1 cellular context compared by ENCODE assay signal in the genomic region with DNA sequence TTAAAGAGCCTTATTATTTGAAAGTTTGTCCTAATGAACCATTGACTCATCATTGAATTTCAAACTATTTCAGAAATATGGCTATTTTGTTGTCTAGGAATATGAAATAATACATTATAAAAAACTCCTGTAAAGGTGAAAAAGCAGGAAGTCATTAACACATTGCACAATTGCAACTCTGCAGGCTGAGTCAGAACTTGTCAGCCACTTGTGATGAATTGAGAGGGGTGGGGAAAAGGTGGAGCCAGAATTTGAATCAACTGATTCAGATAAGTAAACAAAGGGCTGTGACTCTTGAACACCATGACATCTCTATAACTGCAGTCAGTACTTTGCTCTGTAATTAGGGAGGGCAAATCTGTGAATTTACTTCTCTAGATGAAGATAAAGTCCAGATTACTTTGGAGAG.
TF ChIP-seq lines count a peak whose summit lies in the region.

No MANE protein-coding gene starts in this region.

TF ChIP-seq in HepG2, 621 proteins besides CTCF, POLR2A, EP300 and RAD21 (continued from another document and continues in another):
- TF ChIP-seq, protein P1, sequence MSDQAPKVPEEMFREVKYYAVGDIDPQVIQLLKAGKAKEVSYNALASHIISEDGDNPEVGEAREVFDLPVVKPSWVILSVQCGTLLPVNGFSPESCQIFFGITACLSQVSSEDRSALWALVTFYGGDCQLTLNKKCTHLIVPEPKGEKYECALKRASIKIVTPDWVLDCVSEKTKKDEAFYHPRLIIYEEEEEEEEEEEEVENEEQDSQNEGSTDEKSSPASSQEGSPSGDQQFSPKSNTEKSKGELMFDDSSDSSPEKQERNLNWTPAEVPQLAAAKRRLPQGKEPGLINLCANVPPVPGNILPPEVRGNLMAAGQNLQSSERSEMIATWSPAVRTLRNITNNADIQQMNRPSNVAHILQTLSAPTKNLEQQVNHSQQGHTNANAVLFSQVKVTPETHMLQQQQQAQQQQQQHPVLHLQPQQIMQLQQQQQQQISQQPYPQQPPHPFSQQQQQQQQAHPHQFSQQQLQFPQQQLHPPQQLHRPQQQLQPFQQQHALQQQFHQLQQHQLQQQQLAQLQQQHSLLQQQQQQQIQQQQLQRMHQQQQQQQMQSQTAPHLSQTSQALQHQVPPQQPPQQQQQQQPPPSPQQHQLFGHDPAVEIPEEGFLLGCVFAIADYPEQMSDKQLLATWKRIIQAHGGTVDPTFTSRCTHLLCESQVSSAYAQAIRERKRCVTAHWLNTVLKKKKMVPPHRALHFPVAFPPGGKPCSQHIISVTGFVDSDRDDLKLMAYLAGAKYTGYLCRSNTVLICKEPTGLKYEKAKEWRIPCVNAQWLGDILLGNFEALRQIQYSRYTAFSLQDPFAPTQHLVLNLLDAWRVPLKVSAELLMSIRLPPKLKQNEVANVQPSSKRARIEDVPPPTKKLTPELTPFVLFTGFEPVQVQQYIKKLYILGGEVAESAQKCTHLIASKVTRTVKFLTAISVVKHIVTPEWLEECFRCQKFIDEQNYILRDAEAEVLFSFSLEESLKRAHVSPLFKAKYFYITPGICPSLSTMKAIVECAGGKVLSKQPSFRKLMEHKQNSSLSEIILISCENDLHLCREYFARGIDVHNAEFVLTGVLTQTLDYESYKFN (CRISPR knock-in tag; conservative IDR thresholded peaks at IDR 0.05) = peak; percentile 63
- TF ChIP-seq NFYC (CRISPR knock-in tag; IDR thresholded peaks at IDR 0.05) (peak; percentile 38; the same call in 1 of the 2 replicates), SETDB1 (CRISPR knock-in tag; IDR thresholded peaks at IDR 0.05; ENCODE audit: borderline replicate concordance) (no peak), SOX5 (CRISPR knock-in tag; IDR thresholded peaks at IDR 0.05; ENCODE audit: borderline replicate concordance) (peak; percentile 62; the same call in 1 of the 2 replicates), MYC (CRISPR knock-in tag; IDR thresholded peaks at IDR 0.05; ENCODE audit: borderline replicate concordance) (no peak), HOXD1 (CRISPR knock-in tag; IDR thresholded peaks at IDR 0.05) (peak; percentile 98), ZNF20 (CRISPR knock-in tag; IDR thresholded peaks at IDR 0.05) (no peak), SAP130 (CRISPR knock-in tag; IDR thresholded peaks at IDR 0.05; ENCODE audit: low read depth) (peak; percentile 79), HES4 (CRISPR knock-in tag; IDR thresholded peaks at IDR 0.05; ENCODE audit: borderline replicate concordance) (no peak), HOXA5 (CRISPR knock-in tag; IDR thresholded peaks at IDR 0.05) (peak; percentile 99), ZNF101 (CRISPR knock-in tag; IDR thresholded peaks at IDR 0.05; ENCODE audit: borderline replicate concordance, low read depth) (no peak), PHF8 (CRISPR knock-in tag; IDR thresholded peaks at IDR 0.05) (no peak), ZNF232 (CRISPR knock-in tag; IDR thresholded peaks at IDR 0.05; ENCODE audit: borderline replicate concordance) (no peak), FOXP1 (IDR thresholded peaks at IDR 0.05) (no peak), FOXP1 (CRISPR knock-in tag; IDR thresholded peaks at IDR 0.05) (peak; percentile 66; the same call in 1 of the 2 replicates), NCOA2 (CRISPR knock-in tag; IDR thresholded peaks at IDR 0.05) (peak; percentile 41; the same call in 1 of the 2 replicates), SALL2 (CRISPR knock-in tag; IDR thresholded peaks at IDR 0.05) (no peak), ZNF264 (CRISPR knock-in tag; IDR thresholded peaks at IDR 0.05) (0 out of 2 replicates have a peak, but pooled peaks have one; percentile 12), MED1 (CRISPR knock-in tag; IDR thresholded peaks at IDR 0.05) (0 out of 2 replicates have a peak, but pooled peaks have one; percentile 40), HDAC2 (CRISPR knock-in tag; IDR thresholded peaks at IDR 0.05) (peak; percentile 61), PHF5A (CRISPR knock-in tag; IDR thresholded peaks at IDR 0.05; ENCODE audit: low read depth, unreplicated experiment) (peak; percentile 38), ELF3 (CRISPR knock-in tag; IDR thresholded peaks at IDR 0.05) (peak; percentile 94), ZNF292 (CRISPR knock-in tag; IDR thresholded peaks at IDR 0.05; ENCODE audit: borderline replicate concordance, low read depth) (no peak), ZNF772 (CRISPR knock-in tag; IDR thresholded peaks at IDR 0.05) (no peak)
- TF ChIP-seq, protein P2, sequence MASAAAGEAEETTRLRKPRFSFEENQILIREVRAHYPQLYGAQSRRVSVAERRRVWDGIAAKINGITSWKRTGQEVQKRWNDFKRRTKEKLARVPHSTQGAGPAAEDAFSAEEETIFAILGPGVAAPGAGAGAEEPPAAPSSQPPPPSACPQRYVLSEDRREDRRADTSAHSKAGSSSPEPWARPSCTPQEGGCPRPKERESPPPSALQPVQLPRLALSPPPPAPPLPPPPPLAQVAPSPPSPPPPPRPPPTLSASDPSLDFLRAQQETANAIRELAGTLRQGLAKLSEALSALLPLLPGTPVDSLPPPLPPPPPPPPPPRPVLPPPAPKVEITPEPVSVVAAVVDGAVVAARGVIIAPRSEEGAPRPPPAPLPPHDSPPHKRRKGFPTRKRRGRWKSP (CRISPR knock-in tag; IDR thresholded peaks at IDR 0.05) = no peak
- TF ChIP-seq, protein P3, sequence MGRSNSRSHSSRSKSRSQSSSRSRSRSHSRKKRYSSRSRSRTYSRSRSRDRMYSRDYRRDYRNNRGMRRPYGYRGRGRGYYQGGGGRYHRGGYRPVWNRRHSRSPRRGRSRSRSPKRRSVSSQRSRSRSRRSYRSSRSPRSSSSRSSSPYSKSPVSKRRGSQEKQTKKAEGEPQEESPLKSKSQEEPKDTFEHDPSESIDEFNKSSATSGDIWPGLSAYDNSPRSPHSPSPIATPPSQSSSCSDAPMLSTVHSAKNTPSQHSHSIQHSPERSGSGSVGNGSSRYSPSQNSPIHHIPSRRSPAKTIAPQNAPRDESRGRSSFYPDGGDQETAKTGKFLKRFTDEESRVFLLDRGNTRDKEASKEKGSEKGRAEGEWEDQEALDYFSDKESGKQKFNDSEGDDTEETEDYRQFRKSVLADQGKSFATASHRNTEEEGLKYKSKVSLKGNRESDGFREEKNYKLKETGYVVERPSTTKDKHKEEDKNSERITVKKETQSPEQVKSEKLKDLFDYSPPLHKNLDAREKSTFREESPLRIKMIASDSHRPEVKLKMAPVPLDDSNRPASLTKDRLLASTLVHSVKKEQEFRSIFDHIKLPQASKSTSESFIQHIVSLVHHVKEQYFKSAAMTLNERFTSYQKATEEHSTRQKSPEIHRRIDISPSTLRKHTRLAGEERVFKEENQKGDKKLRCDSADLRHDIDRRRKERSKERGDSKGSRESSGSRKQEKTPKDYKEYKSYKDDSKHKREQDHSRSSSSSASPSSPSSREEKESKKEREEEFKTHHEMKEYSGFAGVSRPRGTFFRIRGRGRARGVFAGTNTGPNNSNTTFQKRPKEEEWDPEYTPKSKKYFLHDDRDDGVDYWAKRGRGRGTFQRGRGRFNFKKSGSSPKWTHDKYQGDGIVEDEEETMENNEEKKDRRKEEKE (IDR thresholded peaks at IDR 0.05) = no peak
- TF ChIP-seq, protein P4, sequence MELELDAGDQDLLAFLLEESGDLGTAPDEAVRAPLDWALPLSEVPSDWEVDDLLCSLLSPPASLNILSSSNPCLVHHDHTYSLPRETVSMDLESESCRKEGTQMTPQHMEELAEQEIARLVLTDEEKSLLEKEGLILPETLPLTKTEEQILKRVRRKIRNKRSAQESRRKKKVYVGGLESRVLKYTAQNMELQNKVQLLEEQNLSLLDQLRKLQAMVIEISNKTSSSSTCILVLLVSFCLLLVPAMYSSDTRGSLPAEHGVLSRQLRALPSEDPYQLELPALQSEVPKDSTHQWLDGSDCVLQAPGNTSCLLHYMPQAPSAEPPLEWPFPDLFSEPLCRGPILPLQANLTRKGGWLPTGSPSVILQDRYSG (CRISPR knock-in tag; IDR thresholded peaks at IDR 0.05) = no peak
- TF ChIP-seq, protein P5, sequence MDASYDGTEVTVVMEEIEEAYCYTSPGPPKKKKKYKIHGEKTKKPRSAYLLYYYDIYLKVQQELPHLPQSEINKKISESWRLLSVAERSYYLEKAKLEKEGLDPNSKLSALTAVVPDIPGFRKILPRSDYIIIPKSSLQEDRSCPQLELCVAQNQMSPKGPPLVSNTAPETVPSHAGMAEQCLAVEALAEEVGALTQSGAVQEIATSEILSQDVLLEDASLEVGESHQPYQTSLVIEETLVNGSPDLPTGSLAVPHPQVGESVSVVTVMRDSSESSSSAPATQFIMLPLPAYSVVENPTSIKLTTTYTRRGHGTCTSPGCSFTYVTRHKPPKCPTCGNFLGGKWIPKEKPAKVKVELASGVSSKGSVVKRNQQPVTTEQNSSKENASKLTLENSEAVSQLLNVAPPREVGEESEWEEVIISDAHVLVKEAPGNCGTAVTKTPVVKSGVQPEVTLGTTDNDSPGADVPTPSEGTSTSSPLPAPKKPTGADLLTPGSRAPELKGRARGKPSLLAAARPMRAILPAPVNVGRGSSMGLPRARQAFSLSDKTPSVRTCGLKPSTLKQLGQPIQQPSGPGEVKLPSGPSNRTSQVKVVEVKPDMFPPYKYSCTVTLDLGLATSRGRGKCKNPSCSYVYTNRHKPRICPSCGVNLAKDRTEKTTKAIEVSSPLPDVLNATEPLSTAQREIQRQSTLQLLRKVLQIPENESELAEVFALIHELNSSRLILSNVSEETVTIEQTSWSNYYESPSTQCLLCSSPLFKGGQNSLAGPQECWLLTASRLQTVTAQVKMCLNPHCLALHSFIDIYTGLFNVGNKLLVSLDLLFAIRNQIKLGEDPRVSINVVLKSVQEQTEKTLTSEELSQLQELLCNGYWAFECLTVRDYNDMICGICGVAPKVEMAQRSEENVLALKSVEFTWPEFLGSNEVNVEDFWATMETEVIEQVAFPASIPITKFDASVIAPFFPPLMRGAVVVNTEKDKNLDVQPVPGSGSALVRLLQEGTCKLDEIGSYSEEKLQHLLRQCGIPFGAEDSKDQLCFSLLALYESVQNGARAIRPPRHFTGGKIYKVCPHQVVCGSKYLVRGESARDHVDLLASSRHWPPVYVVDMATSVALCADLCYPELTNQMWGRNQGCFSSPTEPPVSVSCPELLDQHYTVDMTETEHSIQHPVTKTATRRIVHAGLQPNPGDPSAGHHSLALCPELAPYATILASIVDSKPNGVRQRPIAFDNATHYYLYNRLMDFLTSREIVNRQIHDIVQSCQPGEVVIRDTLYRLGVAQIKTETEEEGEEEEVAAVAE (CRISPR knock-in tag; IDR thresholded peaks at IDR 0.05; ENCODE audit: borderline replicate concordance) = no peak
- TF ChIP-seq, protein P6, sequence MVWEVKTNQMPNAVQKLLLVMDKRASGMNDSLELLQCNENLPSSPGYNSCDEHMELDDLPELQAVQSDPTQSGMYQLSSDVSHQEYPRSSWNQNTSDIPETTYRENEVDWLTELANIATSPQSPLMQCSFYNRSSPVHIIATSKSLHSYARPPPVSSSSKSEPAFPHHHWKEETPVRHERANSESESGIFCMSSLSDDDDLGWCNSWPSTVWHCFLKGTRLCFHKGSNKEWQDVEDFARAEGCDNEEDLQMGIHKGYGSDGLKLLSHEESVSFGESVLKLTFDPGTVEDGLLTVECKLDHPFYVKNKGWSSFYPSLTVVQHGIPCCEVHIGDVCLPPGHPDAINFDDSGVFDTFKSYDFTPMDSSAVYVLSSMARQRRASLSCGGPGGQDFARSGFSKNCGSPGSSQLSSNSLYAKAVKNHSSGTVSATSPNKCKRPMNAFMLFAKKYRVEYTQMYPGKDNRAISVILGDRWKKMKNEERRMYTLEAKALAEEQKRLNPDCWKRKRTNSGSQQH (CRISPR knock-in tag; IDR thresholded peaks at IDR 0.05; ENCODE audit: low read depth) = no peak
- TF ChIP-seq, protein P7, sequence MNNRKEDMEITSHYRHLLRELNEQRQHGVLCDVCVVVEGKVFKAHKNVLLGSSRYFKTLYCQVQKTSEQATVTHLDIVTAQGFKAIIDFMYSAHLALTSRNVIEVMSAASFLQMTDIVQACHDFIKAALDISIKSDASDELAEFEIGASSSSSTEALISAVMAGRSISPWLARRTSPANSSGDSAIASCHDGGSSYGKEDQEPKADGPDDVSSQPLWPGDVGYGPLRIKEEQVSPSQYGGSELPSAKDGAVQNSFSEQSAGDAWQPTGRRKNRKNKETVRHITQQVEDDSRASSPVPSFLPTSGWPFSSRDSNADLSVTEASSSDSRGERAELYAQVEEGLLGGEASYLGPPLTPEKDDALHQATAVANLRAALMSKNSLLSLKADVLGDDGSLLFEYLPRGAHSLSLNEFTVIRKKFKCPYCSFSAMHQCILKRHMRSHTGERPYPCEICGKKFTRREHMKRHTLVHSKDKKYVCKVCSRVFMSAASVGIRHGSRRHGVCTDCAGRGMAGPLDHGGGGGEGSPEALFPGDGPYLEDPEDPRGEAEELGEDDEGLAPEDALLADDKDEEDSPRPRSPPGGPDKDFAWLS (CRISPR knock-in tag; IDR thresholded peaks at IDR 0.05; ENCODE audit: borderline replicate concordance) = no peak
- TF ChIP-seq, protein P8, sequence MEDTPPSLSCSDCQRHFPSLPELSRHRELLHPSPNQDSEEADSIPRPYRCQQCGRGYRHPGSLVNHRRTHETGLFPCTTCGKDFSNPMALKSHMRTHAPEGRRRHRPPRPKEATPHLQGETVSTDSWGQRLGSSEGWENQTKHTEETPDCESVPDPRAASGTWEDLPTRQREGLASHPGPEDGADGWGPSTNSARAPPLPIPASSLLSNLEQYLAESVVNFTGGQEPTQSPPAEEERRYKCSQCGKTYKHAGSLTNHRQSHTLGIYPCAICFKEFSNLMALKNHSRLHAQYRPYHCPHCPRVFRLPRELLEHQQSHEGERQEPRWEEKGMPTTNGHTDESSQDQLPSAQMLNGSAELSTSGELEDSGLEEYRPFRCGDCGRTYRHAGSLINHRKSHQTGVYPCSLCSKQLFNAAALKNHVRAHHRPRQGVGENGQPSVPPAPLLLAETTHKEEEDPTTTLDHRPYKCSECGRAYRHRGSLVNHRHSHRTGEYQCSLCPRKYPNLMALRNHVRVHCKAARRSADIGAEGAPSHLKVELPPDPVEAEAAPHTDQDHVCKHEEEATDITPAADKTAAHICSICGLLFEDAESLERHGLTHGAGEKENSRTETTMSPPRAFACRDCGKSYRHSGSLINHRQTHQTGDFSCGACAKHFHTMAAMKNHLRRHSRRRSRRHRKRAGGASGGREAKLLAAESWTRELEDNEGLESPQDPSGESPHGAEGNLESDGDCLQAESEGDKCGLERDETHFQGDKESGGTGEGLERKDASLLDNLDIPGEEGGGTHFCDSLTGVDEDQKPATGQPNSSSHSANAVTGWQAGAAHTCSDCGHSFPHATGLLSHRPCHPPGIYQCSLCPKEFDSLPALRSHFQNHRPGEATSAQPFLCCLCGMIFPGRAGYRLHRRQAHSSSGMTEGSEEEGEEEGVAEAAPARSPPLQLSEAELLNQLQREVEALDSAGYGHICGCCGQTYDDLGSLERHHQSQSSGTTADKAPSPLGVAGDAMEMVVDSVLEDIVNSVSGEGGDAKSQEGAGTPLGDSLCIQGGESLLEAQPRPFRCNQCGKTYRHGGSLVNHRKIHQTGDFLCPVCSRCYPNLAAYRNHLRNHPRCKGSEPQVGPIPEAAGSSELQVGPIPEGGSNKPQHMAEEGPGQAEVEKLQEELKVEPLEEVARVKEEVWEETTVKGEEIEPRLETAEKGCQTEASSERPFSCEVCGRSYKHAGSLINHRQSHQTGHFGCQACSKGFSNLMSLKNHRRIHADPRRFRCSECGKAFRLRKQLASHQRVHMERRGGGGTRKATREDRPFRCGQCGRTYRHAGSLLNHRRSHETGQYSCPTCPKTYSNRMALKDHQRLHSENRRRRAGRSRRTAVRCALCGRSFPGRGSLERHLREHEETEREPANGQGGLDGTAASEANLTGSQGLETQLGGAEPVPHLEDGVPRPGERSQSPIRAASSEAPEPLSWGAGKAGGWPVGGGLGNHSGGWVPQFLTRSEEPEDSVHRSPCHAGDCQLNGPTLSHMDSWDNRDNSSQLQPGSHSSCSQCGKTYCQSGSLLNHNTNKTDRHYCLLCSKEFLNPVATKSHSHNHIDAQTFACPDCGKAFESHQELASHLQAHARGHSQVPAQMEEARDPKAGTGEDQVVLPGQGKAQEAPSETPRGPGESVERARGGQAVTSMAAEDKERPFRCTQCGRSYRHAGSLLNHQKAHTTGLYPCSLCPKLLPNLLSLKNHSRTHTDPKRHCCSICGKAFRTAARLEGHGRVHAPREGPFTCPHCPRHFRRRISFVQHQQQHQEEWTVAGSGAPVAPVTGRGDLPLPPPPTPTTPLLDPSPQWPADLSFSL (CRISPR knock-in tag; IDR thresholded peaks at IDR 0.05) = no peak
